In genomic region chr9:33524431-33524947, GRCh38 we compare ENCODE assay signal across 8 cellular contexts. TPM values are rescaled to one million over a fixed set of nuclear protein-coding genes. Genes with fewer than 3 reads are reported as not detected.
DNase-seq lines count a peak whose midpoint lies in the region; TF ChIP-seq lines count a peak whose summit lies in the region.

No MANE protein-coding gene starts in this region.

- peak overlapping the region; percentile 77 for H3K4me3 ChIP-seq in SK-N-MC
- peak overlapping the region; percentile 77 for H3K4me3 ChIP-seq in epithelial cell of esophagus (ENCODE audit: low read length)
- peak overlapping the region; percentile 46 for H3K4me3 ChIP-seq in parathyroid adenoma (ENCODE audit: low read depth, low read length)
- H3K4me3 ChIP-seq in MG63: no peak overlapping the region

- peak; percentile 11 for DNase-seq in NCI-H2107 treated with DMSO at 0.1 percent for 48 hours (lab: John Stamatoyannopoulos, UW; ENCODE audit: unreplicated experiment)
- DNase-seq in NCI-H2107 (lab: John Stamatoyannopoulos, UW): no peak
- no peak for DNase-seq in SK-N-MC (ENCODE audit: low read depth, low spot score)
- peak; percentile 20 for DNase-seq in epithelial cell of esophagus (ENCODE audit: low read depth)
- no peak for DNase-seq in T-helper 9 cell
- DNase-seq in NK-92 treated with Interleukin-12 subunit alpha and Interleukin-12 subunit beta, amount 100 ng/mL, for 24 hours (lab: John Stamatoyannopoulos, UW): no peak
- DNase-seq in MG63: no peak

- peak overlapping the region; percentile 57 for H3K9ac ChIP-seq in SK-N-MC (ENCODE audit: insufficient read length)
- no peak overlapping the region for H3K9ac ChIP-seq in parathyroid adenoma

- peak overlapping the region; percentile 76 for H3K4me2 ChIP-seq in parathyroid adenoma (ENCODE audit: low read length)

- H3K4me1 ChIP-seq in parathyroid adenoma: no peaks in the 10 kb centered on the region

- H3K79me2 ChIP-seq in parathyroid adenoma: no peaks in the 10 kb centered on the region

- H3K36me3 ChIP-seq in SK-N-MC (ENCODE audit: insufficient read depth, low read length) (no peaks in the 10 kb centered on the region), parathyroid adenoma (ENCODE audit: control insufficient read depth, insufficient read depth, low read length) (no peaks in the 10 kb centered on the region), MG63 (no peaks in the 10 kb centered on the region)

- no peak overlapping the region for H3K27ac ChIP-seq in SK-N-MC
- H3K27ac ChIP-seq in parathyroid adenoma: no peak overlapping the region

- no peak overlapping the region for H2AFZ ChIP-seq in parathyroid adenoma

- TF ChIP-seq CTCF in epithelial cell of esophagus (IDR thresholded peaks at IDR 0.05; ENCODE audit: insufficient read depth, low read depth, low read length, missing control alignments): no peak
- TF ChIP-seq CTCF in parathyroid adenoma (IDR thresholded peaks at IDR 0.05): no peak

- H3K27me3 ChIP-seq in parathyroid adenoma (ENCODE audit: control insufficient read depth, insufficient read depth, low read length) (no peaks in the 10 kb centered on the region), MG63 (peaks cover 8% of the 10 kb centered on the region; the same call in 1 of the 2 replicates)

- H3K9me3 ChIP-seq in SK-N-MC (ENCODE audit: low read depth, low read length) (no peaks in the 10 kb centered on the region), parathyroid adenoma (ENCODE audit: control insufficient read depth, low read length) (no peaks in the 10 kb centered on the region), MG63 (no peaks in the 10 kb centered on the region)

RNA-seq across cellular contexts. Expression of gene ANKRD18B, which starts 0.4 kb away (rescaled TPM):
- total RNA-seq in MG63 (2014; rRNA removed; shearing (Covaris generic); ENCODE audit: low replicate concordance): not detected in 2 replicates

RNA-seq across cellular contexts. Expression of gene NOL6, which starts 50.8 kb away (rescaled TPM):
- total RNA-seq in MG63 (2014; rRNA removed; shearing (Covaris generic); ENCODE audit: low replicate concordance): 16.6 and 38.6 TPM in 2 replicates

Comparison
In these comparisons a context has a peak if more than half of its experiments do, and no peak if none do; other contexts are left out.
1. DNase-seq: peak in NCI-H2107 treated with DMSO at 0.1 percent for 48 hours (single experiment) and epithelial cell of esophagus (single experiment); none in NCI-H2107 (single experiment), SK-N-MC (single experiment), T-helper 9 cell (single experiment), NK-92 treated with Interleukin-12 subunit alpha and Interleukin-12 subunit beta, amount 100 ng/mL, for 24 hours (single experiment) and MG63 (single experiment).